Comparison of ENCODE assay signal across 8 cellular contexts in genomic region chr3:121748638-121749275, GRCh38. TPM values are rescaled to one million over a fixed set of nuclear protein-coding genes. Genes with fewer than 3 reads are reported as not detected.
A peak's percentile ranks its signal among the peaks of the same experiment; 100 is the strongest.
DNase-seq lines count a peak whose midpoint lies in the region; ATAC-seq and TF ChIP-seq lines count a peak whose summit lies in the region.

No MANE protein-coding gene starts in this region.

- peak overlapping the region; percentile 68 to 94 (median 83) for H3K4me3 ChIP-seq in heart right ventricle

- H3K27ac ChIP-seq in VCaP (peak overlapping the region; percentile 93), heart right ventricle (peak overlapping the region; percentile 76 to 96 (median 92))

- peak; percentile 23 for ATAC-seq in HG03159 (IDR thresholded peaks at IDR 0.05; ENCODE audit: unreplicated experiment)
- peak in 7 of 8 donors; percentile 50 to 81 (median 74) for ATAC-seq in heart right ventricle
- ATAC-seq in HG03025 (IDR thresholded peaks at IDR 0.05; ENCODE audit: low FRiP score, unreplicated experiment), result no peak

- H3K4me1 ChIP-seq in heart right ventricle, result peaks cover 12 to 49% (median 35%) of the 10 kb centered on the region in 9 donors

- intact Hi-C loops in heart right ventricle (cut with DNase I), result loop anchor here in 1 of 10 donors (5.0 kb wide), 1 partner anchor 201 kb away; the partner anchor contains the start of gene POLQ

- no peaks in the 10 kb centered on the region for H3K9me3 ChIP-seq in heart right ventricle

- no peaks in the 10 kb centered on the region for H3K27me3 ChIP-seq in heart right ventricle

- TF ChIP-seq CTCF in VCaP (conservative IDR thresholded peaks at IDR 0.05) (no peak), heart right ventricle (IDR thresholded peaks at IDR 0.05) (no peak)

- DNase-seq in stimulated activated CD4-positive, alpha-beta T cell treated with anti-CD3 and anti-CD28 coated beads, Interleukin-1b, Interleukin-23, amount 100 ng/mL, for 48 hours, result peak; percentile 46
- DNase-seq in stimulated activated CD4-positive, alpha-beta T cell treated with anti-CD3 and anti-CD28 coated beads, Interleukin-15, amount 100 ng/mL, for 24 hours, result no peak
- DNase-seq in heart right ventricle (no peak), renal cortical epithelial cell (ENCODE audit: low read depth) (peak; percentile 51), NCI-H345 (lab: John Stamatoyannopoulos, UW) (no peak)

- no peaks in the 10 kb centered on the region for H3K36me3 ChIP-seq in heart right ventricle

- WGBS in heart right ventricle, 2 donors, result 2% methylated on average over 18 of the region's 18 CpGs

RNA-seq across cellular contexts. Expression of gene GOLGB1, which starts 0.8 kb away (rescaled TPM):
- total RNA-seq in heart right ventricle, result 10 to 100 TPM; 37.1 to 66.8 (median 49.7) TPM
- 10 to 100 TPM; 12.3 to 26.8 TPM for polyA plus RNA-seq in heart right ventricle
- total RNA-seq in renal cortical epithelial cell, result 34.9 and 111 TPM in 2 replicates

Comparison
In these comparisons a context has a peak if more than half of its experiments do, and no peak if none do; other contexts are left out.
1. DNase-seq: peak in stimulated activated CD4-positive, alpha-beta T cell treated with anti-CD3 and anti-CD28 coated beads, Interleukin-1b, Interleukin-23, amount 100 ng/mL, for 48 hours (single experiment) and renal cortical epithelial cell (single experiment); none in stimulated activated CD4-positive, alpha-beta T cell treated with anti-CD3 and anti-CD28 coated beads, Interleukin-15, amount 100 ng/mL, for 24 hours (single experiment), heart right ventricle (0 of 2) and NCI-H345 (single experiment).